Comparison of ENCODE assay signal across 9 cellular contexts in genomic region chr1:55362558-55362957, GRCh38.
DNase-seq lines count a peak whose midpoint lies in the region; ATAC-seq and TF ChIP-seq lines count a peak whose summit lies in the region.
"Had no signal": no experiment of that assay in that cellular context is flagged by ENCODE, and none has a peak within 500 bp of the region (broad histone marks: within the 10 kb centered on the region; RNA-seq: fewer than 3 reads in every experiment).

No MANE protein-coding gene starts in this region.

- POLR2A ChIA-PET in activated CD4-positive, alpha-beta memory T cell treated with anti-CD3 and anti-CD28 coated beads for 36 hours (lab: Charles Lee) = no interaction called here
- POLR2A ChIA-PET in activated CD4-positive, alpha-beta memory T cell treated with anti-CD3 and anti-CD28 coated beads, Interleukin-2, amount 10 ng/mL, durations not matched to agents 7 days and 5 days (lab: Charles Lee) = interaction anchor here (1.0 kb wide), 1 partner anchor 9 kb away, joined by 4 read pairs; no protein-coding TSS in a partner anchor
- POLR2A ChIA-PET in naive thymus-derived CD8-positive, alpha-beta T cell (lab: Charles Lee) = no interaction called here

- H3K27me3 Mint-ChIP-seq in activated CD4-positive, alpha-beta memory T cell treated with anti-CD3 and anti-CD28 coated beads for 36 hours = peaks cover 14% of the 10 kb centered on the region
- H3K27me3 Mint-ChIP-seq in activated CD4-positive, alpha-beta memory T cell treated with anti-CD3 and anti-CD28 coated beads, Interleukin-2, amount 10 ng/mL, durations not matched to agents 7 days and 5 days = peaks cover 4% of the 10 kb centered on the region
- peaks cover 0 to 10% (median 3%) of the 10 kb centered on the region in 5 donors for H3K27me3 Mint-ChIP-seq in naive thymus-derived CD8-positive, alpha-beta T cell

- H3K27me3 ChIP-seq in left ventricle myocardium inferior (ENCODE audit: low read depth) (no peaks in the 10 kb centered on the region), transverse colon (no peaks in the 10 kb centered on the region)

- intact Hi-C loops in activated CD4-positive, alpha-beta memory T cell treated with anti-CD3 and anti-CD28 coated beads for 36 hours (cut with micrococcal nuclease) = no loop called here
- intact Hi-C loops in left ventricle myocardium inferior (cut with micrococcal nuclease) (no loop called here), transverse colon (cut with DNase I; ENCODE audit: low total_unique reads) (no loop called here), posterior cingulate gyrus (cut with DNase I) (no loop called here)

- H3K36me3 Mint-ChIP-seq in activated CD4-positive, alpha-beta memory T cell treated with anti-CD3 and anti-CD28 coated beads for 36 hours = no peaks in the 10 kb centered on the region
- H3K36me3 Mint-ChIP-seq in activated CD4-positive, alpha-beta memory T cell treated with anti-CD3 and anti-CD28 coated beads, Interleukin-2, amount 10 ng/mL, durations not matched to agents 7 days and 5 days (ENCODE audit: low read depth) = no peaks in the 10 kb centered on the region
- no peaks in the 10 kb centered on the region for H3K36me3 Mint-ChIP-seq in naive thymus-derived CD8-positive, alpha-beta T cell
- H3K36me3 Mint-ChIP-seq: natural killer cell had no signal

- no peak for TF ChIP-seq EP300 in transverse colon (IDR thresholded peaks at IDR 0.05; ENCODE audit: low read depth)

- no peaks in the 10 kb centered on the region for H3K9me3 ChIP-seq in left ventricle myocardium inferior (replicated peaks)
- H3K9me3 ChIP-seq in transverse colon = no peaks in the 10 kb centered on the region

- H3K36me3 ChIP-seq in left ventricle myocardium inferior (no peaks in the 10 kb centered on the region), transverse colon (no peaks in the 10 kb centered on the region)

- peaks cover 18% of the 10 kb centered on the region for H3K4me1 ChIP-seq in left ventricle myocardium inferior
- H3K4me1 ChIP-seq in transverse colon = peaks cover 0 to 4% (median 0%) of the 10 kb centered on the region in 4 donors

- no peak for TF ChIP-seq CTCF in astrocyte of the spinal cord (IDR thresholded peaks at IDR 0.05; ENCODE audit: low read depth, low read length)
- TF ChIP-seq CTCF in left ventricle myocardium inferior (IDR thresholded peaks at IDR 0.05; ENCODE audit: borderline replicate concordance) = no peak
- TF ChIP-seq CTCF in transverse colon (IDR thresholded peaks at IDR 0.05) = no peak

- ATAC-seq in naive thymus-derived CD8-positive, alpha-beta T cell = no peak
- ATAC-seq: natural killer cell had no signal

- peak overlapping the region; percentile 64 for H3K27ac ChIP-seq in left ventricle myocardium inferior (replicated peaks)
- H3K27ac ChIP-seq in transverse colon = peak overlapping the region; percentile 6 to 20 (median 10)

- WGBS in transverse colon (ENCODE audit: low coverage in 1 of 2), 2 donors = 65 to 71% methylated on average over 3 of the region's 3 CpGs

- in situ Hi-C loops in astrocyte of the spinal cord (cut with HindIII; ENCODE audit: low sequenced_read_pairs) (no loop called here), transverse colon (cut with MboI; ENCODE audit: low pct_ligation_motif_present in 1 of 4, low pct_unique_long_range_greater_than_20kb in 1 of 4, low sequenced_read_pairs in 3 of 4) (no loop called here)

- H3K4me3 ChIP-seq in astrocyte of the spinal cord (ENCODE audit: low read depth, low read length) = no peak overlapping the region
- H3K4me3 ChIP-seq in left ventricle myocardium inferior = no peak overlapping the region
- no peak overlapping the region for H3K4me3 ChIP-seq in transverse colon

- CTCF ChIA-PET in activated CD4-positive, alpha-beta memory T cell treated with anti-CD3 and anti-CD28 coated beads for 36 hours (lab: Charles Lee) = interaction anchor here (1.3 to 3.1 kb wide), 6 partner anchors 12 to 24 kb away, joined by 3 to 14 read pairs (median 3); no protein-coding TSS in a partner anchor
- CTCF ChIA-PET in activated CD4-positive, alpha-beta memory T cell treated with anti-CD3 and anti-CD28 coated beads, Interleukin-2, amount 10 ng/mL, durations not matched to agents 7 days and 5 days (lab: Charles Lee) = interaction anchor here (0.9 to 2.7 kb wide), 2 partner anchors 13 to 74 kb away, joined by 3 to 20 read pairs; no protein-coding TSS in a partner anchor

- H3K27ac Mint-ChIP-seq in activated CD4-positive, alpha-beta memory T cell treated with anti-CD3 and anti-CD28 coated beads for 36 hours = peak overlapping the region; percentile 53
- H3K27ac Mint-ChIP-seq in activated CD4-positive, alpha-beta memory T cell treated with anti-CD3 and anti-CD28 coated beads, Interleukin-2, amount 10 ng/mL, durations not matched to agents 7 days and 5 days = no peak overlapping the region
- H3K27ac Mint-ChIP-seq in naive thymus-derived CD8-positive, alpha-beta T cell = no peak overlapping the region
- H3K27ac Mint-ChIP-seq: natural killer cell had no signal

- H3K4me1 Mint-ChIP-seq in activated CD4-positive, alpha-beta memory T cell treated with anti-CD3 and anti-CD28 coated beads for 36 hours (ENCODE audit: low read depth) = peaks cover 9% of the 10 kb centered on the region
- H3K4me1 Mint-ChIP-seq in activated CD4-positive, alpha-beta memory T cell treated with anti-CD3 and anti-CD28 coated beads, Interleukin-2, amount 10 ng/mL, durations not matched to agents 7 days and 5 days = peaks cover 19% of the 10 kb centered on the region
- peaks cover 0 to 9% (median 3%) of the 10 kb centered on the region in 4 donors for H3K4me1 Mint-ChIP-seq in naive thymus-derived CD8-positive, alpha-beta T cell

- no peaks in the 10 kb centered on the region for H3K9me3 Mint-ChIP-seq in activated CD4-positive, alpha-beta memory T cell treated with anti-CD3 and anti-CD28 coated beads for 36 hours
- no peaks in the 10 kb centered on the region for H3K9me3 Mint-ChIP-seq in activated CD4-positive, alpha-beta memory T cell treated with anti-CD3 and anti-CD28 coated beads, Interleukin-2, amount 10 ng/mL, durations not matched to agents 7 days and 5 days
- no peaks in the 10 kb centered on the region for H3K9me3 Mint-ChIP-seq in naive thymus-derived CD8-positive, alpha-beta T cell
- H3K9me3 Mint-ChIP-seq: natural killer cell had no signal

- H3K4me3 Mint-ChIP-seq in activated CD4-positive, alpha-beta memory T cell treated with anti-CD3 and anti-CD28 coated beads for 36 hours = no peak overlapping the region
- no peak overlapping the region for H3K4me3 Mint-ChIP-seq in activated CD4-positive, alpha-beta memory T cell treated with anti-CD3 and anti-CD28 coated beads, Interleukin-2, amount 10 ng/mL, durations not matched to agents 7 days and 5 days
- H3K4me3 Mint-ChIP-seq in naive thymus-derived CD8-positive, alpha-beta T cell = no peak overlapping the region
- H3K4me3 Mint-ChIP-seq: natural killer cell had no signal

- DNase-seq in activated CD4-positive, alpha-beta memory T cell treated with anti-CD3 and anti-CD28 coated beads for 36 hours = no peak
- no peak for DNase-seq in activated CD4-positive, alpha-beta memory T cell treated with anti-CD3 and anti-CD28 coated beads, Interleukin-2, amount 10 ng/mL, durations not matched to agents 7 days and 5 days
- DNase-seq in astrocyte of the spinal cord (ENCODE audit: low read depth, low spot score) = peak; percentile 73
- no peak for DNase-seq in left ventricle myocardium inferior
- no peak for DNase-seq in transverse colon
- no peak for DNase-seq in posterior cingulate gyrus
- no peak for DNase-seq in naive thymus-derived CD8-positive, alpha-beta T cell
- no peak for DNase-seq in Kasumi-1 (lab: John Stamatoyannopoulos, UW)
- DNase-seq: natural killer cell had no signal

- TF ChIP-seq POLR2A in transverse colon (IDR thresholded peaks at IDR 0.05) = no peak
